ENCODE assay signal across 9 cellular contexts in the genomic region with DNA sequence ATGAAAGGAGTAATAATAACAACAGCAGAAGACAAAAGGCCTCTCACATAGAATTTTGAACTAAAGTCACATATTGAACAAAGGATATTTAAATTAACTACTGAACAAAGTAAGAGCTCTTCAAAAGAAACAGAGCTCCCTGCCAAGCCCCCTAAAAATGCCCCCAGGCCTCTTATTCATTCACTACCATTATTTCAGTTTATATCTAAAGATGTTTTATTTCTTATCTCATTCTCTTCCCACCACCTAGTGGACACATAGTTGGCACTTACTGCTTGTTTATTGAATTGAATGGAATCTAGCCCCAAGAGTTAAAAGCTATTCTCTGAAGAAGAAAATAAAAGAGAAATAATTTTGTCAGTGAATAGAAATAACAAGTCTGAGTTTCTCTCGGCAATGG. TPM values are rescaled to one million over a fixed set of nuclear protein-coding genes. Genes with fewer than 3 reads are reported as not detected.
DNase-seq lines count a peak whose midpoint lies in the region; ATAC-seq and TF ChIP-seq lines count a peak whose summit lies in the region.
"Had no signal": no experiment of that assay in that cellular context is flagged by ENCODE, and none has a peak within 500 bp of the region (broad histone marks: within the 10 kb centered on the region; RNA-seq: fewer than 3 reads in every experiment).

No MANE protein-coding gene starts in this region.

- no peak overlapping the region for H3K27ac ChIP-seq in HEK293 (ENCODE audit: extremely low read depth, low read depth, low read length)

- H3K9me3 ChIP-seq in BE2C (no peaks in the 10 kb centered on the region), HEK293 (ENCODE audit: control insufficient read depth, insufficient read depth, low read depth, low read length) (no peaks in the 10 kb centered on the region), mucosa of descending colon (no peaks in the 10 kb centered on the region)

- no peak for ATAC-seq in natural killer cell
- no peak for ATAC-seq in mucosa of descending colon

- no peak for DNase-seq in BE2C
- no peak for DNase-seq in natural killer cell
- DNase-seq in activated CD4-positive, CD25-positive, alpha-beta regulatory T cell treated with anti-CD3 and anti-CD28 coated beads, Interleukin-2, amount 50 U/mL, for 72 hours = no peak
- no peak for DNase-seq in epidermal melanocyte (ENCODE audit: insufficient read length, low spot score)
- DNase-seq in mucosa of descending colon = no peak
- no peak for DNase-seq in medulla oblongata (ENCODE audit: extremely low spot score)

- POLR2A ChIA-PET in HEK293 (lab: Yijun Ruan, JAX) = interaction anchor here (1.0 to 1.5 kb wide), 2 partner anchors 17 to 36 kb away, joined by 3 to 4 read pairs; no protein-coding TSS in a partner anchor

- no peaks in the 10 kb centered on the region for H3K27me3 ChIP-seq in BE2C

- no peaks in the 10 kb centered on the region for H3K9me3 Mint-ChIP-seq in brain
- H3K9me3 Mint-ChIP-seq in natural killer cell = no peaks in the 10 kb centered on the region
- H3K9me3 Mint-ChIP-seq: T-helper 2 cell treated with Interferon-gamma antibody and Interleukin-4, amounts not matched to agents 5 μg/mL and 100 μg/mL, for 36 hours had no signal

- CTCF ChIA-PET in HEK293 (lab: Yijun Ruan, JAX) = interaction anchor here (0.6 to 1.5 kb wide), 12 partner anchors 12 to 940 kb away, joined by 3 to 8 read pairs (median 4); no protein-coding TSS in a partner anchor

- H3K36me3 Mint-ChIP-seq in brain (peaks cover 15% of the 10 kb centered on the region), natural killer cell (no peaks in the 10 kb centered on the region)

- H3K4me3 Mint-ChIP-seq in brain = peak overlapping the region in 3 of 5 experiments; percentile 5 to 25 (median 6)
- H3K4me3 Mint-ChIP-seq in natural killer cell = no peak overlapping the region
- H3K4me3 Mint-ChIP-seq: T-helper 2 cell treated with Interferon-gamma antibody and Interleukin-4, amounts not matched to agents 5 μg/mL and 100 μg/mL, for 36 hours had no signal

- peak overlapping the region; percentile 0 to 83 (median 15) for H3K27ac Mint-ChIP-seq in brain
- H3K27ac Mint-ChIP-seq in natural killer cell = peak overlapping the region; percentile 58 to 75
- H3K27ac Mint-ChIP-seq: T-helper 2 cell treated with Interferon-gamma antibody and Interleukin-4, amounts not matched to agents 5 μg/mL and 100 μg/mL, for 36 hours had no signal

- H3K27me3 Mint-ChIP-seq in brain = no peaks in the 10 kb centered on the region
- no peaks in the 10 kb centered on the region for H3K27me3 Mint-ChIP-seq in natural killer cell (ENCODE audit: low read depth in 2 of 2)

- H3K4me1 Mint-ChIP-seq in brain = peaks cover 67% of the 10 kb centered on the region
- H3K4me1 Mint-ChIP-seq in natural killer cell = peaks cover 69% of the 10 kb centered on the region in 2 donors

- peak; percentile 28; the same call in 1 of the 2 replicates for TF ChIP-seq CTCF in BE2C (IDR thresholded peaks at IDR 0.05; ENCODE audit: low read depth, low read length)
- no peak for TF ChIP-seq CTCF in HEK293 (tag by site-specific recombination; IDR thresholded peaks at IDR 0.05)
- peak; percentile 37 to 46 for TF ChIP-seq CTCF in brain (conservative IDR thresholded peaks at IDR 0.05)
- TF ChIP-seq CTCF in natural killer cell (IDR thresholded peaks at IDR 0.05) = no peak
- no peak for TF ChIP-seq CTCF in mucosa of descending colon (IDR thresholded peaks at IDR 0.05)

- H3K36me3 ChIP-seq in BE2C = no peaks in the 10 kb centered on the region
- peaks cover 0 to 4% of the 10 kb centered on the region in 2 experiments; a peak in 1 of 3 replicates for H3K36me3 ChIP-seq in HEK293 (ENCODE audit: control insufficient read depth in 2 of 2, insufficient read depth in 1 of 2, low read length in 2 of 2)
- no peaks in the 10 kb centered on the region for H3K36me3 ChIP-seq in mucosa of descending colon (ENCODE audit: low read depth)

- no peaks in the 10 kb centered on the region for H3K4me1 ChIP-seq in BE2C
- peaks cover 12% of the 10 kb centered on the region for H3K4me1 ChIP-seq in HEK293 (ENCODE audit: control insufficient read depth, insufficient read depth, low read length)
- no peaks in the 10 kb centered on the region for H3K4me1 ChIP-seq in mucosa of descending colon (ENCODE audit: low read depth)

- no peak overlapping the region for H3K4me3 ChIP-seq in BE2C (ENCODE audit: low read depth, low read length)
- H3K4me3 ChIP-seq in HEK293 (ENCODE audit: low read depth, low read length) = no peak overlapping the region
- no peak overlapping the region for H3K4me3 ChIP-seq in mucosa of descending colon

- intact Hi-C loops in natural killer cell (cut with micrococcal nuclease) = no loop called here
- intact Hi-C loops in mucosa of descending colon (cut with DNase I, micrococcal nuclease) = no loop called here

TF ChIP-seq in HEK293, 187 proteins besides CTCF, POLR2A, EP300 and RAD21:
- TF ChIP-seq YY1 (tag by site-specific recombination; IDR thresholded peaks at IDR 0.05) = no peak
- TF ChIP-seq, protein P1, sequence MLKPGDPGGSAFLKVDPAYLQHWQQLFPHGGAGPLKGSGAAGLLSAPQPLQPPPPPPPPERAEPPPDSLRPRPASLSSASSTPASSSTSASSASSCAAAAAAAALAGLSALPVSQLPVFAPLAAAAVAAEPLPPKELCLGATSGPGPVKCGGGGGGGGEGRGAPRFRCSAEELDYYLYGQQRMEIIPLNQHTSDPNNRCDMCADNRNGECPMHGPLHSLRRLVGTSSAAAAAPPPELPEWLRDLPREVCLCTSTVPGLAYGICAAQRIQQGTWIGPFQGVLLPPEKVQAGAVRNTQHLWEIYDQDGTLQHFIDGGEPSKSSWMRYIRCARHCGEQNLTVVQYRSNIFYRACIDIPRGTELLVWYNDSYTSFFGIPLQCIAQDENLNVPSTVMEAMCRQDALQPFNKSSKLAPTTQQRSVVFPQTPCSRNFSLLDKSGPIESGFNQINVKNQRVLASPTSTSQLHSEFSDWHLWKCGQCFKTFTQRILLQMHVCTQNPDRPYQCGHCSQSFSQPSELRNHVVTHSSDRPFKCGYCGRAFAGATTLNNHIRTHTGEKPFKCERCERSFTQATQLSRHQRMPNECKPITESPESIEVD (tag by site-specific recombination; IDR thresholded peaks at IDR 0.05) = 0 out of 2 replicates have a peak, but pooled peaks have one; percentile 11
- peak; percentile 20 for TF ChIP-seq ZNF654 (tag by site-specific recombination; IDR thresholded peaks at IDR 0.05; ENCODE audit: low read depth)

RNA-seq across cellular contexts. Expression of a gene that starts 37.4 kb away (rescaled TPM):
- 18.8 TPM for polyA plus RNA-seq in BE2C (2012; ENCODE audit: insufficient read depth, insufficient read length, low read depth)
- 21.5 TPM for polyA plus RNA-seq in brain (ENCODE audit: insufficient read depth, low read depth, low replicate concordance)
- total RNA-seq in natural killer cell (100 to 1,000 TPM; 121 to 145 (median 122) TPM), mucosa of descending colon (100 to 1,000 TPM; 114 to 292 (median 117) TPM)

Comparison
In these comparisons a context has a peak if more than half of its experiments do, and no peak if none do; other contexts are left out.
1. CTCF ChIP-seq: peak in BE2C (single experiment) and brain (2 of 2); none in HEK293 (single experiment), natural killer cell (single experiment) and mucosa of descending colon (single experiment).